Comparison of ENCODE assay signal across 8 cellular contexts in the genomic region with DNA sequence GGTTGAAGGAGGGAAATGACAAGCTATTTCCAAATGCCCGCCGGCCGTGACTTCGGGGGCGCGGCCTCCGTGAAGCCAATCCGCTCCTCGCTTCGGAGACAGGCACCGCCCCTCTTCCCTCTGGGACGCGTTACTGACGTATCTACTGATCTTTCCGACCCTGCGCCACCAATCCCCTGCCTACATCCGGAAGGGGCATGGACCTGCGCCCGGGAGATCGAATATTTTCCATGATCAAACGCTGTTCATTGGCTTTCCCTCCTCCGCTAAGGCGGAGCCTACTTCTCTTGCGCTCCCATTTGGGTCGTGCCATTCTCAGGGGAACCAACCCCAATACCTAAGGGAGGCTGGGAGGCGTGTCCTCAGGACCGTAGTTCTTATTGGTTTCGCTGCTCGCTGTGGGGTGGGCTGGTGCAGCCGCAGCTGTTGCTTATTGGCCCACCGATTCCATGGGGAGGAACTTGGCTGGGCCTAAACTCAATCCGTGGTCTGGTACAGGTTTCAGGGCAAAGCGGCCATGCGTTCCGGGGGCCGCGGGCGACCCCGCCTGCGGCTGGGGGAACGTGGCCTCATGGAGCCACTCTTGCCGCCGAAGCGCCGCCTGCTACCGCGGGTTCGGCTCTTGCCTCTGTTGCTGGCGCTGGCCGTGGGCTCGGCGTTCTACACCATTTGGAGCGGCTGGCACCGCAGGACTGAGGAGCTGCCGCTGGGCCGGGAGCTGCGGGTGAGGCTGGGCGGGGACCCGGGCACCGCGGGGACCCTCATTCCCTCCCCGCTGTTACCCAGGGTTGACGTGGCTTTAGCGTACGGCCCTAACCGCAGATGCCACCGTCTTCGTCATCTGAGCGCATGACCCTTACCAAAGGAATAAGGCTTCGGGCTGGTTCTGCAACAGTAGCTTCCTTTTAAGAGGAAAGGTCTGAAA. TPM values are rescaled to one million over a fixed set of nuclear protein-coding genes. Genes with fewer than 3 reads are reported as not detected.
A peak's percentile ranks its signal among the peaks of the same experiment; 100 is the strongest.
DNase-seq lines count a peak whose midpoint lies in the region; ATAC-seq and FAIRE-seq lines count a peak whose summit lies in the region.

A gene (plus strand): TSS at position 480 of the 925 bp plus-strand sequence. CDS start 38 bp downstream, at position 518.

- H3K9ac ChIP-seq in endocrine pancreas (ENCODE audit: control insufficient read depth, insufficient read depth, low read length) = peak within 1 kb of the TSS; percentile 90
- H3K9ac ChIP-seq in mesenchymal stem cell (ENCODE audit: low read length) = peak within 1 kb of the TSS; percentile 100

- no peaks in the 10 kb centered on the region for H3K9me3 Mint-ChIP-seq in activated CD8-positive, alpha-beta memory T cell treated with anti-CD3 and anti-CD28 coated beads, Interleukin-2, amount 10 ng/mL, durations not matched to agents 7 days and 5 days (ENCODE audit: low read depth)

- WGBS in mesenchymal stem cell = under 1% methylated on average over 70 of the region's 70 CpGs

- peak within 1 kb of the TSS; percentile 66 to 94 for H3K4ac ChIP-seq in mesenchymal stem cell (ENCODE audit: low read depth in 1 of 2, low read length in 2 of 2)

- no peak within 1 kb of the TSS for H2AK5ac ChIP-seq in mesenchymal stem cell (ENCODE audit: low read length, severe bottlenecking)

- H2BK12ac ChIP-seq in mesenchymal stem cell (ENCODE audit: low read length in 2 of 2) = peak within 1 kb of the TSS in 1 of 2 experiments; percentile 24

- no peak within 1 kb of the TSS for H2BK5ac ChIP-seq in mesenchymal stem cell (ENCODE audit: low read depth, low read length, poor library complexity, severe bottlenecking)

- peak within 1 kb of the TSS; percentile 7 for H2BK120ac ChIP-seq in mesenchymal stem cell (ENCODE audit: low read depth, low read length)

- H3K36me3 ChIP-seq in endocrine pancreas (ENCODE audit: control insufficient read depth, insufficient read depth, low read length) = no peaks in the 10 kb centered on the region
- H3K36me3 ChIP-seq in mesenchymal stem cell (ENCODE audit: control insufficient read depth in 1 of 2, insufficient read depth in 2 of 2, low read depth in 1 of 2, low read length in 2 of 2) = peaks cover 29 to 37% of the 10 kb centered on the region in 2 experiments

- peak within 1 kb of the TSS; percentile 97 for H3K27ac Mint-ChIP-seq in activated CD8-positive, alpha-beta memory T cell treated with anti-CD3 and anti-CD28 coated beads, Interleukin-2, amount 10 ng/mL, durations not matched to agents 7 days and 5 days

- H2BK15ac ChIP-seq in mesenchymal stem cell (ENCODE audit: low read depth, poor library complexity, severe bottlenecking) = peak within 1 kb of the TSS; percentile 39

- H3K27ac ChIP-seq in mesenchymal stem cell (ENCODE audit: low read length, poor library complexity, severe bottlenecking) = peak within 1 kb of the TSS; percentile 81

- peak; percentile 74 for ATAC-seq in GM21367 (IDR thresholded peaks at IDR 0.05; ENCODE audit: unreplicated experiment)
- ATAC-seq in activated CD8-positive, alpha-beta memory T cell treated with anti-CD3 and anti-CD28 coated beads, Interleukin-2, amount 10 ng/mL, durations not matched to agents 7 days and 5 days = peak; percentile 92

- H4K8ac ChIP-seq in mesenchymal stem cell (ENCODE audit: low read length) = peak within 1 kb of the TSS; percentile 50

- no peak within 1 kb of the TSS for H4K91ac ChIP-seq in mesenchymal stem cell (ENCODE audit: low read length)

- peak within 1 kb of the TSS; percentile 40 to 96 for H3K18ac ChIP-seq in mesenchymal stem cell (ENCODE audit: low read depth in 1 of 2, low read length in 2 of 2)

- H3K4me2 ChIP-seq in mesenchymal stem cell (ENCODE audit: low read length, poor library complexity, severe bottlenecking) = peak within 1 kb of the TSS; percentile 82

- peak; percentile 97 for DNase-seq in COLO829 (ENCODE audit: low spot score)
- DNase-seq in HTR-8/SVneo (ENCODE audit: insufficient read length, low spot score) = peak; percentile 97
- peak; percentile 99 for DNase-seq in NOMO-1 treated with dmso at 0.1 percent for 144 hours (lab: John Stamatoyannopoulos, UW; ENCODE audit: unreplicated experiment)
- DNase-seq in activated CD8-positive, alpha-beta memory T cell treated with anti-CD3 and anti-CD28 coated beads, Interleukin-2, amount 10 ng/mL, durations not matched to agents 7 days and 5 days = peak; percentile 99
- peak; percentile 100 for DNase-seq in mesenchymal stem cell
- peak; percentile 89 for DNase-seq in stimulated activated CD8-positive, alpha-beta memory T cell treated with anti-CD3 and anti-CD28 coated beads, Interleukin-12 subunit alpha, Interleukin-12 subunit beta, amount 100 ng/mL, for 4 hours (ENCODE audit: low read depth)

- peaks cover 23% of the 10 kb centered on the region for H3K4me1 Mint-ChIP-seq in activated CD8-positive, alpha-beta memory T cell treated with anti-CD3 and anti-CD28 coated beads, Interleukin-2, amount 10 ng/mL, durations not matched to agents 7 days and 5 days

- peaks cover 29% of the 10 kb centered on the region for H3K36me3 Mint-ChIP-seq in activated CD8-positive, alpha-beta memory T cell treated with anti-CD3 and anti-CD28 coated beads, Interleukin-2, amount 10 ng/mL, durations not matched to agents 7 days and 5 days

- H3K4me1 ChIP-seq in endocrine pancreas (ENCODE audit: control insufficient read depth, insufficient read depth, low read length) = no peaks in the 10 kb centered on the region
- H3K4me1 ChIP-seq in mesenchymal stem cell (ENCODE audit: control insufficient read depth, insufficient read depth, low read depth, low read length) = peaks cover 3% of the 10 kb centered on the region

- no peaks in the 10 kb centered on the region for H3K27me3 Mint-ChIP-seq in activated CD8-positive, alpha-beta memory T cell treated with anti-CD3 and anti-CD28 coated beads, Interleukin-2, amount 10 ng/mL, durations not matched to agents 7 days and 5 days

- no peaks in the 10 kb centered on the region for H3K9me3 ChIP-seq in endocrine pancreas (ENCODE audit: control insufficient read depth, low read length)
- no peaks in the 10 kb centered on the region for H3K9me3 ChIP-seq in mesenchymal stem cell (ENCODE audit: control insufficient read depth, low read length)

- H3K79me1 ChIP-seq in mesenchymal stem cell (replicated peaks; ENCODE audit: low read length, poor library complexity, severe bottlenecking) = peaks cover 29% of the 10 kb centered on the region

- CTCF ChIA-PET in activated CD8-positive, alpha-beta memory T cell treated with anti-CD3 and anti-CD28 coated beads, Interleukin-2, amount 10 ng/mL, durations not matched to agents 7 days and 5 days (lab: Charles Lee) = interaction anchor here (0.6 to 5.3 kb wide), 39 partner anchors 8 to 967 kb away, joined by 3 to 78 read pairs (median 4); a partner anchor contains a TSS

- FAIRE-seq in HTR-8/SVneo (lab: Jason Lieb, UNC) = peak; percentile 97

- H3K14ac ChIP-seq in mesenchymal stem cell (ENCODE audit: low read length in 2 of 2) = peak within 1 kb of the TSS in 1 of 2 experiments; percentile 84

- peak within 1 kb of the TSS; percentile 98 for H3K4me3 Mint-ChIP-seq in activated CD8-positive, alpha-beta memory T cell treated with anti-CD3 and anti-CD28 coated beads, Interleukin-2, amount 10 ng/mL, durations not matched to agents 7 days and 5 days

- H3K27me3 ChIP-seq in endocrine pancreas (ENCODE audit: control insufficient read depth, insufficient read depth, low read length) (no peaks in the 10 kb centered on the region), mesenchymal stem cell (ENCODE audit: control insufficient read depth in 1 of 2, insufficient read depth in 1 of 2, low read length in 2 of 2) (no peaks in the 10 kb centered on the region)

- H3K4me3 ChIP-seq in endocrine pancreas (ENCODE audit: control insufficient read depth, insufficient read depth, low read length) (peak within 1 kb of the TSS; percentile 68), mesenchymal stem cell (ENCODE audit: insufficient read depth in 1 of 2, low read depth in 1 of 2, low read length in 2 of 2) (peak within 1 kb of the TSS; percentile 85 to 98)

- H3K23ac ChIP-seq in mesenchymal stem cell (ENCODE audit: low read length in 2 of 2) = no peak within 1 kb of the TSS

- peak within 1 kb of the TSS; percentile 79 for H2AFZ ChIP-seq in mesenchymal stem cell (ENCODE audit: low read depth, low read length)

RNA-seq across cellular contexts. Expression of the gene that starts here (rescaled TPM):
- 10 to 100 TPM in 1 of 2 experiments, 1 to 10 TPM in 1; 9.6 to 12.7 TPM for total RNA-seq in activated CD8-positive, alpha-beta memory T cell treated with anti-CD3 and anti-CD28 coated beads, Interleukin-2, amount 10 ng/mL, durations not matched to agents 7 days and 5 days
- 12.2 TPM for polyA plus RNA-seq in mesenchymal stem cell (2013, experiment 1 of 2)
- 11.9 TPM for polyA plus RNA-seq in mesenchymal stem cell (2013, experiment 2 of 2)

Comparison
In these comparisons a context has a peak if more than half of its experiments do, and no peak if none do; other contexts are left out.
1. Peak in every context shown above with its lines: DNase-seq, ATAC-seq, H3K4me3 ChIP-seq and H3K27ac ChIP-seq.